ENCODE assay signal across 18 cellular contexts in genomic region chr10:47225928-47226645, GRCh38.
DNase-seq lines count a peak whose midpoint lies in the region; ATAC-seq and TF ChIP-seq lines count a peak whose summit lies in the region.
"Had no signal": no experiment of that assay in that cellular context is flagged by ENCODE, and none has a peak within 500 bp of the region (broad histone marks: within the 10 kb centered on the region; RNA-seq: fewer than 3 reads in every experiment).

No MANE protein-coding gene starts in this region.

- H3K9me3 Mint-ChIP-seq in activated naive CD8-positive, alpha-beta T cell treated with anti-CD3 and anti-CD28 coated beads, Interleukin-2, amount 50 U/mL, for 24 hours = no peaks in the 10 kb centered on the region
- no peaks in the 10 kb centered on the region for H3K9me3 Mint-ChIP-seq in activated naive CD8-positive, alpha-beta T cell treated with anti-CD3 and anti-CD28 coated beads for 36 hours
- H3K9me3 Mint-ChIP-seq in Caco-2 (ENCODE audit: unreplicated experiment) (peaks cover 16% of the 10 kb centered on the region), neural progenitor cell (peaks cover 14% of the 10 kb centered on the region)
- H3K9me3 Mint-ChIP-seq: CD4-positive, alpha-beta T cell had no signal

- POLR2A ChIA-PET in Caco-2 (lab: Charles Lee) = no interaction called here

- no peaks in the 10 kb centered on the region for H4K20me1 ChIP-seq in neural progenitor cell (ENCODE audit: low read depth)

- no peak overlapping the region for H2AFZ ChIP-seq in neural progenitor cell (replicated peaks)
- H2AFZ ChIP-seq: GM23338 had no signal

- ATAC-seq in activated naive CD8-positive, alpha-beta T cell treated with anti-CD3 and anti-CD28 coated beads, Interleukin-2, amount 50 U/mL, for 24 hours = no peak
- ATAC-seq: HCT116 had no signal

- no peak overlapping the region for H3K9ac ChIP-seq in neural progenitor cell

- H3K4me2 ChIP-seq in neural progenitor cell = no peak overlapping the region
- H3K4me2 ChIP-seq: GM23338 had no signal

- H3K4me3 Mint-ChIP-seq in activated naive CD8-positive, alpha-beta T cell treated with anti-CD3 and anti-CD28 coated beads, Interleukin-2, amount 50 U/mL, for 24 hours = no peak overlapping the region
- no peak overlapping the region for H3K4me3 Mint-ChIP-seq in activated naive CD8-positive, alpha-beta T cell treated with anti-CD3 and anti-CD28 coated beads for 36 hours
- H3K4me3 Mint-ChIP-seq in Caco-2 (ENCODE audit: unreplicated experiment) (no peak overlapping the region), neural progenitor cell (no peak overlapping the region)
- H3K4me3 Mint-ChIP-seq: CD4-positive, alpha-beta T cell; GM23338; HFFc6; IgD-negative memory B cell had no signal

- no peaks in the 10 kb centered on the region for H3K79me2 ChIP-seq in neural progenitor cell (ENCODE audit: low read depth)

- H3K27ac ChIP-seq in KOPT-K1 (ENCODE audit: low read depth, low read length, poor library complexity, severe bottlenecking) (peak overlapping the region; percentile 9), neural progenitor cell (no peak overlapping the region)
- H3K27ac ChIP-seq: HL-60 had no signal

- intact Hi-C loops in Caco-2 (cut with micrococcal nuclease; ENCODE audit: unreplicated experiment) = no loop called here

- BruUV-seq in Caco-2 (replicated peaks; lab: Mats Ljungman, UMichigan) = no TSS peak

- H3K9me3 ChIP-seq in Caco-2 (peaks cover 9% of the 10 kb centered on the region), KOPT-K1 (ENCODE audit: insufficient read depth, low read length, poor library complexity, severe bottlenecking) (peaks cover 6% of the 10 kb centered on the region), neural progenitor cell (ENCODE audit: low read depth) (no peaks in the 10 kb centered on the region)
- H3K9me3 ChIP-seq: BE2C had no signal

- no peak for DNase-seq in activated naive CD8-positive, alpha-beta T cell treated with anti-CD3 and anti-CD28 coated beads, Interleukin-2, amount 50 U/mL, for 24 hours
- no peak for DNase-seq in activated naive CD8-positive, alpha-beta T cell treated with anti-CD3 and anti-CD28 coated beads for 36 hours
- DNase-seq in Caco-2 = peak in 1 of 2 experiments; percentile 19
- no peak for DNase-seq in neural progenitor cell (ENCODE audit: low spot score)
- DNase-seq in dedifferentiated amniotic fluid mesenchymal stem cell (ENCODE audit: extremely low spot score) = no peak
- no peak for DNase-seq in NCI-H2029 (lab: John Stamatoyannopoulos, UW)
- DNase-seq: ACHN; BE2C; C1 segment of cervical spinal cord; CD4-positive, alpha-beta T cell; DMS79 treated with DMSO at 0.1 percent for 48 hours; GF-D8; HFFc6 had no signal

- H3K4me1 ChIP-seq in Caco-2 (peaks cover 10% of the 10 kb centered on the region), neural progenitor cell (peaks cover 7% of the 10 kb centered on the region)
- H3K4me1 ChIP-seq: BE2C had no signal

- H3K27me3 Mint-ChIP-seq in activated naive CD8-positive, alpha-beta T cell treated with anti-CD3 and anti-CD28 coated beads, Interleukin-2, amount 50 U/mL, for 24 hours = no peaks in the 10 kb centered on the region
- no peaks in the 10 kb centered on the region for H3K27me3 Mint-ChIP-seq in activated naive CD8-positive, alpha-beta T cell treated with anti-CD3 and anti-CD28 coated beads for 36 hours
- H3K27me3 Mint-ChIP-seq in Caco-2 (ENCODE audit: insufficient read depth, unreplicated experiment) (peaks cover 6% of the 10 kb centered on the region), neural progenitor cell (ENCODE audit: insufficient read depth, low read depth) (peaks cover 9% of the 10 kb centered on the region)
- H3K27me3 Mint-ChIP-seq: CD4-positive, alpha-beta T cell; IgD-negative memory B cell had no signal

- no peaks in the 10 kb centered on the region for H3F3A ChIP-seq in neural progenitor cell (ENCODE audit: low read depth)

- no peak for TF ChIP-seq CTCF in Caco-2 (IDR thresholded peaks at IDR 0.05; ENCODE audit: insufficient read depth in 1 of 2, low read depth in 1 of 2, low read length in 1 of 2, severe bottlenecking in 1 of 2, unreplicated experiment in 1 of 2)
- no peak for TF ChIP-seq CTCF in neural progenitor cell (IDR thresholded peaks at IDR 0.05)

- no peaks in the 10 kb centered on the region for H3K36me3 ChIP-seq in Caco-2 (ENCODE audit: control insufficient read depth, insufficient read depth, low read length)
- no peaks in the 10 kb centered on the region for H3K36me3 ChIP-seq in KOPT-K1 (ENCODE audit: insufficient read depth, low read length)
- H3K36me3 ChIP-seq in neural progenitor cell = no peaks in the 10 kb centered on the region
- H3K36me3 ChIP-seq: BE2C had no signal

- CTCF ChIA-PET in Caco-2 (lab: Charles Lee) = interaction anchor here (1.3 to 1.5 kb wide), 2 partner anchors 12 to 178 kb away, joined by 3 to 7 read pairs; no protein-coding TSS in a partner anchor

- H3K4me3 ChIP-seq in Caco-2 (ENCODE audit: low read depth, low read length) = no peak overlapping the region
- no peak overlapping the region for H3K4me3 ChIP-seq in neural progenitor cell
- H3K4me3 ChIP-seq: GM23338 had no signal

- peak overlapping the region; percentile 14 for H3K27ac Mint-ChIP-seq in activated naive CD8-positive, alpha-beta T cell treated with anti-CD3 and anti-CD28 coated beads, Interleukin-2, amount 50 U/mL, for 24 hours
- no peak overlapping the region for H3K27ac Mint-ChIP-seq in activated naive CD8-positive, alpha-beta T cell treated with anti-CD3 and anti-CD28 coated beads for 36 hours
- H3K27ac Mint-ChIP-seq in Caco-2 (ENCODE audit: unreplicated experiment) (peak overlapping the region; percentile 34), neural progenitor cell (peak overlapping the region; percentile 82)
- H3K27ac Mint-ChIP-seq: CD4-positive, alpha-beta T cell; GM23338; HFFc6 had no signal

- H3K36me3 Mint-ChIP-seq in activated naive CD8-positive, alpha-beta T cell treated with anti-CD3 and anti-CD28 coated beads, Interleukin-2, amount 50 U/mL, for 24 hours (ENCODE audit: low read depth) = no peaks in the 10 kb centered on the region
- H3K36me3 Mint-ChIP-seq in activated naive CD8-positive, alpha-beta T cell treated with anti-CD3 and anti-CD28 coated beads for 36 hours = peaks cover 3% of the 10 kb centered on the region
- H3K36me3 Mint-ChIP-seq in Caco-2 (ENCODE audit: insufficient read depth, unreplicated experiment) (no peaks in the 10 kb centered on the region), neural progenitor cell (no peaks in the 10 kb centered on the region)
- H3K36me3 Mint-ChIP-seq: IgD-negative memory B cell had no signal

- H3K27me3 ChIP-seq in Caco-2 (replicated peaks; ENCODE audit: control insufficient read depth, insufficient read depth, low read length) (no peaks in the 10 kb centered on the region), neural progenitor cell (no peaks in the 10 kb centered on the region)
- H3K27me3 ChIP-seq: BE2C had no signal

- peaks cover 11% of the 10 kb centered on the region for H3K4me1 Mint-ChIP-seq in activated naive CD8-positive, alpha-beta T cell treated with anti-CD3 and anti-CD28 coated beads, Interleukin-2, amount 50 U/mL, for 24 hours
- H3K4me1 Mint-ChIP-seq in activated naive CD8-positive, alpha-beta T cell treated with anti-CD3 and anti-CD28 coated beads for 36 hours = peaks cover 13% of the 10 kb centered on the region
- H3K4me1 Mint-ChIP-seq in Caco-2 (ENCODE audit: low read depth, unreplicated experiment) (peaks cover 10% of the 10 kb centered on the region), neural progenitor cell (peaks cover 4% of the 10 kb centered on the region)
